1 cellular context compared by ENCODE assay signal in genomic region chr6:32186496-32186840, GRCh38.
TF ChIP-seq lines count a peak whose summit lies in the region.

No MANE protein-coding gene starts in this region.

TF ChIP-seq in GM23338, 12 proteins besides CTCF, POLR2A, EP300 and RAD21 (continued from another document):
- TF ChIP-seq, protein P1, sequence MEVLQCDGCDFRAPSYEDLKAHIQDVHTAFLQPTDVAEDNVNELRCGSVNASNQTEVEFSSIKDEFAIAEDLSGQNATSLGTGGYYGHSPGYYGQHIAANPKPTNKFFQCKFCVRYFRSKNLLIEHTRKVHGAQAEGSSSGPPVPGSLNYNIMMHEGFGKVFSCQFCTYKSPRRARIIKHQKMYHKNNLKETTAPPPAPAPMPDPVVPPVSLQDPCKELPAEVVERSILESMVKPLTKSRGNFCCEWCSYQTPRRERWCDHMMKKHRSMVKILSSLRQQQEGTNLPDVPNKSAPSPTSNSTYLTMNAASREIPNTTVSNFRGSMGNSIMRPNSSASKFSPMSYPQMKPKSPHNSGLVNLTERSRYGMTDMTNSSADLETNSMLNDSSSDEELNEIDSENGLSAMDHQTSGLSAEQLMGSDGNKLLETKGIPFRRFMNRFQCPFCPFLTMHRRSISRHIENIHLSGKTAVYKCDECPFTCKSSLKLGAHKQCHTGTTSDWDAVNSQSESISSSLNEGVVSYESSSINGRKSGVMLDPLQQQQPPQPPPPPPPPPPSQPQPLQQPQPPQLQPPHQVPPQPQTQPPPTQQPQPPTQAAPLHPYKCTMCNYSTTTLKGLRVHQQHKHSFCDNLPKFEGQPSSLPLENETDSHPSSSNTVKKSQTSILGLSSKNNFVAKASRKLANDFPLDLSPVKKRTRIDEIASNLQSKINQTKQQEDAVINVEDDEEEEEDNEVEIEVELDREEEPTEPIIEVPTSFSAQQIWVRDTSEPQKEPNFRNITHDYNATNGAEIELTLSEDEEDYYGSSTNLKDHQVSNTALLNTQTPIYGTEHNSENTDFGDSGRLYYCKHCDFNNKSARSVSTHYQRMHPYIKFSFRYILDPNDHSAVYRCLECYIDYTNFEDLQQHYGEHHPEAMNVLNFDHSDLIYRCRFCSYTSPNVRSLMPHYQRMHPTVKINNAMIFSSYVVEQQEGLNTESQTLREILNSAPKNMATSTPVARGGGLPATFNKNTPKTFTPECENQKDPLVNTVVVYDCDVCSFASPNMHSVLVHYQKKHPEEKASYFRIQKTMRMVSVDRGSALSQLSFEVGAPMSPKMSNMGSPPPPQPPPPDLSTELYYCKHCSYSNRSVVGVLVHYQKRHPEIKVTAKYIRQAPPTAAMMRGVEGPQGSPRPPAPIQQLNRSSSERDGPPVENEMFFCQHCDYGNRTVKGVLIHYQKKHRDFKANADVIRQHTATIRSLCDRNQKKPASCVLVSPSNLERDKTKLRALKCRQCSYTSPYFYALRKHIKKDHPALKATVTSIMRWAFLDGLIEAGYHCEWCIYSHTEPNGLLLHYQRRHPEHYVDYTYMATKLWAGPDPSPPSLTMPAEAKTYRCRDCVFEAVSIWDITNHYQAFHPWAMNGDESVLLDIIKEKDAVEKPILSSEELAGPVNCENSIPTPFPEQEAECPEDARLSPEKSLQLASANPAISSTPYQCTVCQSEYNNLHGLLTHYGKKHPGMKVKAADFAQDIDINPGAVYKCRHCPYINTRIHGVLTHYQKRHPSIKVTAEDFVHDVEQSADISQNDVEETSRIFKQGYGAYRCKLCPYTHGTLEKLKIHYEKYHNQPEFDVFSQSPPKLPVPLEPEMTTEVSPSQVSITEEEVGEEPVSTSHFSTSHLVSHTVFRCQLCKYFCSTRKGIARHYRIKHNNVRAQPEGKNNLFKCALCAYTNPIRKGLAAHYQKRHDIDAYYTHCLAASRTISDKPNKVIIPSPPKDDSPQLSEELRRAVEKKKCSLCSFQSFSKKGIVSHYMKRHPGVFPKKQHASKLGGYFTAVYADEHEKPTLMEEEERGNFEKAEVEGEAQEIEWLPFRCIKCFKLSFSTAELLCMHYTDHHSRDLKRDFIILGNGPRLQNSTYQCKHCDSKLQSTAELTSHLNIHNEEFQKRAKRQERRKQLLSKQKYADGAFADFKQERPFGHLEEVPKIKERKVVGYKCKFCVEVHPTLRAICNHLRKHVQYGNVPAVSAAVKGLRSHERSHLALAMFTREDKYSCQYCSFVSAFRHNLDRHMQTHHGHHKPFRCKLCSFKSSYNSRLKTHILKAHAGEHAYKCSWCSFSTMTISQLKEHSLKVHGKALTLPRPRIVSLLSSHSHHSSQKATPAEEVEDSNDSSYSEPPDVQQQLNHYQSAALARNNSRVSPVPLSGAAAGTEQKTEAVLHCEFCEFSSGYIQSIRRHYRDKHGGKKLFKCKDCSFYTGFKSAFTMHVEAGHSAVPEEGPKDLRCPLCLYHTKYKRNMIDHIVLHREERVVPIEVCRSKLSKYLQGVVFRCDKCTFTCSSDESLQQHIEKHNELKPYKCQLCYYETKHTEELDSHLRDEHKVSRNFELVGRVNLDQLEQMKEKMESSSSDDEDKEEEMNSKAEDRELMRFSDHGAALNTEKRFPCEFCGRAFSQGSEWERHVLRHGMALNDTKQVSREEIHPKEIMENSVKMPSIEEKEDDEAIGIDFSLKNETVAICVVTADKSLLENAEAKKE (CRISPR knock-in tag; IDR thresholded peaks at IDR 0.05) = no peak
- no peak for TF ChIP-seq JUNB (IDR thresholded peaks at IDR 0.05; ENCODE audit: unreplicated experiment)
- no peak for TF ChIP-seq EZH2 (IDR thresholded peaks at IDR 0.05; ENCODE audit: low read depth, unreplicated experiment)
- TF ChIP-seq STAT1 (IDR thresholded peaks at IDR 0.05; ENCODE audit: unreplicated experiment) = no peak
- TF ChIP-seq CREB1 (CRISPR knock-in tag; IDR thresholded peaks at IDR 0.05; ENCODE audit: low read depth) = no peak
- no peak for TF ChIP-seq NANOG (IDR thresholded peaks at IDR 0.05; ENCODE audit: borderline replicate concordance)
- no peak for TF ChIP-seq POLR2AphosphoS5 (IDR thresholded peaks at IDR 0.05; ENCODE audit: low read depth)
- TF ChIP-seq, protein P2, sequence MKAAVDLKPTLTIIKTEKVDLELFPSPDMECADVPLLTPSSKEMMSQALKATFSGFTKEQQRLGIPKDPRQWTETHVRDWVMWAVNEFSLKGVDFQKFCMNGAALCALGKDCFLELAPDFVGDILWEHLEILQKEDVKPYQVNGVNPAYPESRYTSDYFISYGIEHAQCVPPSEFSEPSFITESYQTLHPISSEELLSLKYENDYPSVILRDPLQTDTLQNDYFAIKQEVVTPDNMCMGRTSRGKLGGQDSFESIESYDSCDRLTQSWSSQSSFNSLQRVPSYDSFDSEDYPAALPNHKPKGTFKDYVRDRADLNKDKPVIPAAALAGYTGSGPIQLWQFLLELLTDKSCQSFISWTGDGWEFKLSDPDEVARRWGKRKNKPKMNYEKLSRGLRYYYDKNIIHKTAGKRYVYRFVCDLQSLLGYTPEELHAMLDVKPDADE (IDR thresholded peaks at IDR 0.05) = no peak
